ENCODE assay signal across 17 cellular contexts in genomic region chr6:6592836-6593235, GRCh38. TPM values are rescaled to one million over a fixed set of nuclear protein-coding genes. Genes with fewer than 3 reads are reported as not detected.
DNase-seq lines count a peak whose midpoint lies in the region; ATAC-seq, FAIRE-seq and TF ChIP-seq lines count a peak whose summit lies in the region.
"Had no signal": no experiment of that assay in that cellular context is flagged by ENCODE, and none has a peak within 500 bp of the region (broad histone marks: within the 10 kb centered on the region; RNA-seq: fewer than 3 reads in every experiment).

No MANE protein-coding gene starts in this region.

- 31% methylated on average over 1 of the region's 1 CpG for WGBS in liver
- WGBS in HepG2 (ENCODE audit: low lambda C conversion rate) = 0% methylated on average over 1 of the region's 1 CpG
- WGBS in lung, 2 donors = 28 to 45% methylated on average over 1 of the region's 1 CpG

- peaks cover 59% of the 10 kb centered on the region for H3K4me1 Mint-ChIP-seq in activated CD4-positive, alpha-beta memory T cell treated with anti-CD3 and anti-CD28 coated beads, Interleukin-2, amount 10 ng/mL, durations not matched to agents 7 days and 5 days

- in situ Hi-C loops in HepG2 (cut with HindIII; ENCODE audit: extremely low pct_ligation_motif_present, low pct_unique_long_range_greater_than_20kb) = no loop called here

- BruUV-seq in HepG2 (replicated peaks; lab: Mats Ljungman, UMichigan) = no TSS peak

- H3K4me3 ChIP-seq in liver (ENCODE audit: low read depth in 1 of 3, low read length in 3 of 3) (no peak overlapping the region), HepG2 (replicated peaks in 1 of 3; ENCODE audit: insufficient read depth in 1 of 3, low read depth in 2 of 3, low read length in 3 of 3) (no peak overlapping the region), lung (no peak overlapping the region), upper lobe of right lung (no peak overlapping the region)
- H3K4me3 ChIP-seq: tibial artery had no signal

- H3K4me1 ChIP-seq in liver (ENCODE audit: control insufficient read depth in 4 of 4, insufficient read depth in 4 of 4, low read length in 3 of 4) (peaks cover 0 to 7% (median 0%) of the 10 kb centered on the region in 4 donors), HepG2 (ENCODE audit: insufficient read depth, low read length) (no peaks in the 10 kb centered on the region), lung (ENCODE audit: control insufficient read depth in 2 of 2, insufficient read depth in 2 of 2, low read length in 2 of 2) (peaks cover 5 to 14% of the 10 kb centered on the region in 2 donors), upper lobe of right lung (peaks cover 25% of the 10 kb centered on the region)
- H3K4me1 ChIP-seq: foreskin keratinocyte had no signal

- no peak for TF ChIP-seq RAD21 in liver (IDR thresholded peaks at IDR 0.05)
- TF ChIP-seq RAD21 in HepG2 (CRISPR knock-in tag; IDR thresholded peaks at IDR 0.05) = no peak

- H3K27ac ChIP-seq in liver (ENCODE audit: low read depth in 1 of 2, low read length in 2 of 2) (peak overlapping the region; percentile 46 to 58), HepG2 (ENCODE audit: extremely low read length, insufficient read depth, low read length) (no peak overlapping the region), lung (ENCODE audit: low read depth in 1 of 2, low read length in 1 of 2) (peak overlapping the region; percentile 32 to 49), upper lobe of right lung (peak overlapping the region; percentile 56)
- H3K27ac ChIP-seq: foreskin keratinocyte, tibial artery had no signal

- H3K79me2 ChIP-seq in HepG2 (ENCODE audit: insufficient read depth, low read length) = no peaks in the 10 kb centered on the region

- H2AFZ ChIP-seq in HepG2 (ENCODE audit: low read length) = no peak overlapping the region

- H3K9ac ChIP-seq in liver (ENCODE audit: low read depth in 1 of 2, low read length in 2 of 2) (no peak overlapping the region), HepG2 (ENCODE audit: insufficient read depth, low read depth, low read length) (no peak overlapping the region)

- H3K27ac Mint-ChIP-seq in activated CD4-positive, alpha-beta memory T cell treated with anti-CD3 and anti-CD28 coated beads, Interleukin-2, amount 10 ng/mL, durations not matched to agents 7 days and 5 days = peak overlapping the region; percentile 83

- no peaks in the 10 kb centered on the region for H3K9me3 ChIP-seq in liver (ENCODE audit: control insufficient read depth in 4 of 4, low read length in 3 of 4)
- H3K9me3 ChIP-seq in HepG2 (ENCODE audit: low read length) = no peaks in the 10 kb centered on the region
- no peaks in the 10 kb centered on the region for H3K9me3 ChIP-seq in lung (ENCODE audit: control insufficient read depth in 2 of 2, insufficient read depth in 1 of 2, low read length in 1 of 2)
- no peaks in the 10 kb centered on the region for H3K9me3 ChIP-seq in upper lobe of right lung
- H3K9me3 ChIP-seq: tibial artery had no signal

- TF ChIP-seq CTCF in liver (IDR thresholded peaks at IDR 0.05; ENCODE audit: low read depth, low read length, missing input control) = no peak
- no peak for TF ChIP-seq CTCF in HepG2 (CRISPR knock-in tag; IDR thresholded peaks at IDR 0.05)
- TF ChIP-seq CTCF in lung (IDR thresholded peaks at IDR 0.05; ENCODE audit: control extremely low read depth, extremely low read depth) = no peak
- TF ChIP-seq CTCF in upper lobe of right lung (IDR thresholded peaks at IDR 0.05) = no peak

- TF ChIP-seq EP300 in HepG2 (IDR thresholded peaks at IDR 0.05; ENCODE audit: low read depth in 2 of 2, low read length in 2 of 2) = no peak
- no peak for TF ChIP-seq EP300 in HepG2 (CRISPR knock-in tag; IDR thresholded peaks at IDR 0.05; ENCODE audit: borderline replicate concordance)

- H3K27me3 ChIP-seq in liver (ENCODE audit: control insufficient read depth in 4 of 4, insufficient read depth in 4 of 4, low read length in 3 of 4) (no peaks in the 10 kb centered on the region), HepG2 (ENCODE audit: control insufficient read depth in 1 of 2, insufficient read depth in 2 of 2, low read length in 2 of 2) (peaks cover 0 to 9% of the 10 kb centered on the region in 2 experiments; a peak in 2 of 5 replicates), lung (ENCODE audit: control insufficient read depth, insufficient read depth) (no peaks in the 10 kb centered on the region), upper lobe of right lung (no peaks in the 10 kb centered on the region)
- H3K27me3 ChIP-seq: tibial artery had no signal

- no peak for FAIRE-seq in HepG2 (lab: Jason Lieb, UNC)
- FAIRE-seq: colon, H1, RCC 7860 had no signal

- H3K4me2 ChIP-seq in HepG2 (ENCODE audit: low read depth, low read length) = no peak overlapping the region

- CTCF ChIA-PET in HepG2 (lab: Yijun Ruan, JAX; ENCODE audit: low intra/inter-chr PET ratio, low total read pairs) = no interaction called here
- CTCF ChIA-PET in activated CD4-positive, alpha-beta memory T cell treated with anti-CD3 and anti-CD28 coated beads, Interleukin-2, amount 10 ng/mL, durations not matched to agents 7 days and 5 days (lab: Charles Lee) = interaction anchor here (0.9 to 1.5 kb wide), 3 partner anchors 11 to 53 kb away, joined by 3 to 4 read pairs (median 4); no protein-coding TSS in a partner anchor

- H4K20me1 ChIP-seq in HepG2 (ENCODE audit: insufficient read depth, low read length) = no peaks in the 10 kb centered on the region

- POLR2A ChIA-PET in HepG2 (lab: Yijun Ruan, JAX) = no interaction called here
- POLR2A ChIA-PET in activated CD4-positive, alpha-beta memory T cell treated with anti-CD3 and anti-CD28 coated beads, Interleukin-2, amount 10 ng/mL, durations not matched to agents 7 days and 5 days (lab: Charles Lee) = interaction anchor here (1.0 to 2.8 kb wide), 4 partner anchors 11 to 67 kb away, joined by 3 to 42 read pairs (median 6); no protein-coding TSS in a partner anchor

- H3K4me3 Mint-ChIP-seq in activated CD4-positive, alpha-beta memory T cell treated with anti-CD3 and anti-CD28 coated beads, Interleukin-2, amount 10 ng/mL, durations not matched to agents 7 days and 5 days = no peak overlapping the region

- ATAC-seq in HepG2 (no peak), lung (ENCODE audit: insufficient read depth, low FRiP score) (no peak), upper lobe of right lung (peak; percentile 19)
- ATAC-seq: foreskin keratinocyte had no signal

- peaks cover 1% of the 10 kb centered on the region for H3K27me3 Mint-ChIP-seq in activated CD4-positive, alpha-beta memory T cell treated with anti-CD3 and anti-CD28 coated beads, Interleukin-2, amount 10 ng/mL, durations not matched to agents 7 days and 5 days

- H3K36me3 Mint-ChIP-seq in activated CD4-positive, alpha-beta memory T cell treated with anti-CD3 and anti-CD28 coated beads, Interleukin-2, amount 10 ng/mL, durations not matched to agents 7 days and 5 days (ENCODE audit: low read depth) = peaks cover 35% of the 10 kb centered on the region

- no peak for DNase-seq in HepG2 (ENCODE audit: low spot score)
- no peak for DNase-seq in activated CD4-positive, alpha-beta memory T cell treated with anti-CD3 and anti-CD28 coated beads, Interleukin-2, amount 10 ng/mL, durations not matched to agents 7 days and 5 days
- DNase-seq in lung (ENCODE audit: low spot score) = peak; percentile 19
- no peak for DNase-seq in upper lobe of right lung
- DNase-seq in stimulated activated CD4-positive, alpha-beta T cell treated with anti-CD3 and anti-CD28 coated beads, Interleukin-4, amount 100 ng/mL, for 1 hour = no peak
- DNase-seq in DMS79 treated with DMSO at 0.1 percent for 48 hours (lab: John Stamatoyannopoulos, UW) = no peak
- no peak for DNase-seq in NCI-H2196 (lab: John Stamatoyannopoulos, UW; ENCODE audit: unreplicated experiment)
- DNase-seq: foreskin keratinocyte, IMR-90, left cardiac atrium, NCI-H2029 treated with DMSO at 0.1 percent for 48 hours, posterior cingulate gyrus had no signal

- TF ChIP-seq POLR2A in HepG2 (IDR thresholded peaks at IDR 0.05; ENCODE audit: insufficient read depth in 1 of 2, low read depth in 2 of 2, low read length in 2 of 2) = no peak

- intact Hi-C loops in HepG2 (cut with micrococcal nuclease; ENCODE audit: unreplicated experiment) = no loop called here
- intact Hi-C loops in upper lobe of right lung (cut with DNase I) = no loop called here

- H3K36me3 ChIP-seq in liver (ENCODE audit: control insufficient read depth in 4 of 4, insufficient read depth in 3 of 4, low read depth in 1 of 4, low read length in 3 of 4) (no peaks in the 10 kb centered on the region), HepG2 (replicated peaks in 1 of 2; ENCODE audit: control insufficient read depth in 1 of 2, insufficient read depth in 2 of 2, low read length in 2 of 2) (no peaks in the 10 kb centered on the region), lung (ENCODE audit: control insufficient read depth in 2 of 2, insufficient read depth in 2 of 2, low read length in 2 of 2) (no peaks in the 10 kb centered on the region), upper lobe of right lung (no peaks in the 10 kb centered on the region)
- H3K36me3 ChIP-seq: tibial artery had no signal

- H3K9me3 Mint-ChIP-seq in activated CD4-positive, alpha-beta memory T cell treated with anti-CD3 and anti-CD28 coated beads, Interleukin-2, amount 10 ng/mL, durations not matched to agents 7 days and 5 days = peaks cover 3% of the 10 kb centered on the region

RNA-seq across cellular contexts. Expression of gene LY86, which starts 4.3 kb away (rescaled TPM):
- total RNA-seq in liver (1 to 10 TPM; 1.4 to 7.8 TPM), HepG2 (2016; rRNA removed; fragmentation: Illumina TruSeq; extraction: Trizol) (not detected in 2 replicates), lung (1 to 10 TPM; 5.2 to 9.5 TPM), upper lobe of right lung (13.8 TPM)
- polyA plus RNA-seq in liver (1 to 10 TPM; 2.3 to 5.0 TPM), HepG2 (2011; rRNA removed) (not detected in 2 replicates), lung (10 to 100 TPM in 1 of 2 donors, 1 to 10 TPM in 1; 9.8 to 12.4 TPM)
- not detected in 2 replicates for total RNA-seq in HepG2 (2016; cell fraction: cytosol; rRNA removed; fragmentation: Illumina TruSeq; extraction: Trizol; ENCODE audit: low read depth)
- not detected in 2 replicates for total RNA-seq in HepG2 (2016; cell fraction: insoluble cytoplasmic fraction; rRNA removed; fragmentation: Illumina TruSeq; extraction: Trizol)
- total RNA-seq in HepG2 (2016; cell fraction: membrane; rRNA removed; fragmentation: Illumina TruSeq; extraction: Trizol) = not detected in 2 replicates
- not detected in 2 replicates for total RNA-seq in HepG2 (2016; cell fraction: nucleus; rRNA removed; fragmentation: Illumina TruSeq; extraction: Trizol)
- polyA plus RNA-seq in HepG2 (2011; cell fraction: cytosol; rRNA removed) = not detected in 2 replicates
- polyA plus RNA-seq in HepG2 (2011; cell fraction: nucleus; rRNA removed) = not detected in 2 replicates
- not detected in 2 replicates for polyA plus RNA-seq in HepG2 (2012)
- not detected in 2 replicates for polyA plus RNA-seq in HepG2 (2016; cell fraction: cytosol; fragmentation: Illumina TruSeq; extraction: Trizol; ENCODE audit: low read depth)
- polyA plus RNA-seq in HepG2 (2016; cell fraction: insoluble cytoplasmic fraction; fragmentation: Illumina TruSeq; extraction: Trizol; ENCODE audit: low read depth) = not detected in 2 replicates
- not detected in 2 replicates for polyA plus RNA-seq in HepG2 (2016; cell fraction: membrane; fragmentation: Illumina TruSeq; extraction: Trizol; ENCODE audit: low read depth)
- polyA plus RNA-seq in HepG2 (2016; cell fraction: nucleus; fragmentation: Illumina TruSeq; extraction: Trizol; ENCODE audit: insufficient read depth, low read depth) = not detected in 2 replicates
- not detected in 2 replicates for polyA minus RNA-seq in HepG2 (2011; rRNA and poly(A)+ RNA removed; ENCODE audit: low replicate concordance)
- polyA minus RNA-seq in HepG2 (2011; cell fraction: cytosol; rRNA and poly(A)+ RNA removed) = not detected in 2 replicates
- polyA minus RNA-seq in HepG2 (2011; cell fraction: nucleus; rRNA and poly(A)+ RNA removed) = not detected in 2 replicates
- 1 to 10 TPM; 1.7 to 2.2 TPM for total RNA-seq in activated CD4-positive, alpha-beta memory T cell treated with anti-CD3 and anti-CD28 coated beads, Interleukin-2, amount 10 ng/mL, durations not matched to agents 7 days and 5 days
- total RNA-seq: foreskin keratinocyte, H1, IMR-90 had no signal
- polyA plus RNA-seq: foreskin keratinocyte, H1, IMR-90 had no signal
